Comparison of ENCODE assay signal across 1 cellular context in the genomic region with DNA sequence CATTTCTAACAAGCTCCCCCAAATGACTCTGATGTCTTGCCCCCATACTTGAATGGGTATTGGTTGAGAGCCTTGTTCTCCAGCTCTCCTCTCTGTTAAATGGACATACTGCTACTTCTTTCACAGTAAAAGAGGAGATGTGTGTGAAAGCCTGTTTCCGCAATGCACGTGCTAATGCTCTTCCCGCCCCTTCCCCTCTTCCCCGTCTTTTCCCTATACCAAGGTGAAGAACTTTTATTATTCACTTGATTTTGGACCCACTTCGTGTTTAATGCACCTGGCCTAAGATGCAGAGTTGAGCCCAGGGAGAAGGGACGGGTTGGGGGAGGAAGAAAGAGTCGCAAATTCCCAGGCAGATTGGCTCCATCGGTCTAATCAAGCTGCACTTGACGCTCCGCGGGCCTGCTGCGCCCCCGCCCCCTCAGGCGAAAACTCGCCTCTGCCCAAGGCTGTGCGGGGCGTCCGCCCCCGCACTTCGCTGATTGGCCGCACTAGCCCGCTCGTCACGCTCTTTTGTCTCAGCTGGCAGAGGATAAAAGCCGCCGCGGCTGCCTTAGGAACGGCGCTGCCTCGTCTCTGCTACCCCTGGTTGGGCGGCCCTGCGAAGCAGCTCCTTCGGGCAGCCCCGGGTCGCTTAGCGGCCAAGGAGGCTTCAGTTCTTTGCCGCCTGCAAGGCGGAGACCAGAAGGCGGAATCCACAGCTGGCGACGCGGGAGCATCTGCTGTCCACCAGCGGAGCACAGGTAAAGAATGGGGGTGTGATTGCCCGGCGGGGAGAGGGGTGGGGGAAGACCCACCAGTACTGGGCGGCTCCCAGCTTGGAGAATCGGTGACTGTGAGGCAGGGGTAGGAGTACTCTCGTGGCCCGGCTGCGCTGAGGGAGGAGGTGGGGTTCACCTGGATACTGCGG.
TF ChIP-seq lines count a peak whose summit lies in the region.

A gene (plus strand): TSS at position 562 of the 910 bp plus-strand sequence. CDS start 1,421 bp downstream, outside the sequence.

TF ChIP-seq in HEK293, 187 proteins besides CTCF, POLR2A, EP300 and RAD21 (continued from another document and continues in another):
- TF ChIP-seq, protein P1, sequence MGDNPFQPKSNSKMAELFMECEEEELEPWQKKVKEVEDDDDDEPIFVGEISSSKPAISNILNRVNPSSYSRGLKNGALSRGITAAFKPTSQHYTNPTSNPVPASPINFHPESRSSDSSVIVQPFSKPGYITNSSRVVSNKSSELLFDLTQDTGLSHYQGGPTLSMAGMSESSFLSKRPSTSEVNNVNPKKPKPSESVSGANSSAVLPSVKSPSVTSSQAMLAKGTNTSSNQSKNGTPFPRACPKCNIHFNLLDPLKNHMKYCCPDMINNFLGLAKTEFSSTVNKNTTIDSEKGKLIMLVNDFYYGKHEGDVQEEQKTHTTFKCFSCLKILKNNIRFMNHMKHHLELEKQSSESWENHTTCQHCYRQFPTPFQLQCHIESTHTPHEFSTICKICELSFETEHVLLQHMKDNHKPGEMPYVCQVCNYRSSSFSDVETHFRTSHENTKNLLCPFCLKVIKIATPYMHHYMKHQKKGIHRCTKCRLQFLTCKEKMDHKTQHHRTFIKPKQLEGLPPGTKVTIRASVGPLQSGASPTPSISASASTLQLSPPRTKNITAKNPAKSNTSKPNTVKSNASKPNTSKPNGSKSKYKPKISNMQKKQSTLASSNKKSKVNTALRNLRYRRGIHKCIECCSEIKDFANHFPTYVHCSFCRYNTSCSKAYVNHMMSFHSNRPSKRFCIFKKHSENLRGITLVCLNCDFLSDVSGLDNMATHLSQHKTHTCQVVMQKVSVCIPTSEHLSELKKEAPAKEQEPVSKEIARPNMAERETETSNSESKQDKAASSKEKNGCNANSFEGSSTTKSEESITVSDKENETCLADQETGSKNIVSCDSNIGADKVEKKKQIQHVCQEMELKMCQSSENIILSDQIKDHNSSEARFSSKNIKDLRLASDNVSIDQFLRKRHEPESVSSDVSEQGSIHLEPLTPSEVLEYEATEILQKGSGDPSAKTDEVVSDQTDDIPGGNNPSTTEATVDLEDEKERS (tag by site-specific recombination; IDR thresholded peaks at IDR 0.05): no peak
- TF ChIP-seq ZNF701 (tag by site-specific recombination; IDR thresholded peaks at IDR 0.05): no peak
- peak; percentile 58; the same call in 1 of the 2 replicates for TF ChIP-seq ZNF335 (tag by site-specific recombination; conservative IDR thresholded peaks at IDR 0.05)
- no peak for TF ChIP-seq SALL2 (tag by site-specific recombination; IDR thresholded peaks at IDR 0.05; ENCODE audit: borderline replicate concordance)
- no peak for TF ChIP-seq ZNF510 (tag by site-specific recombination; IDR thresholded peaks at IDR 0.05; ENCODE audit: insufficient replicate concordance)
- TF ChIP-seq ZNF341 (tag by site-specific recombination; IDR thresholded peaks at IDR 0.05; ENCODE audit: low read depth): peak; percentile 56; the same call in 1 of the 2 replicates
- peak; percentile 93 for TF ChIP-seq ZFHX2 (tag by site-specific recombination; conservative IDR thresholded peaks at IDR 0.05)
- TF ChIP-seq ZFP3 (tag by site-specific recombination; IDR thresholded peaks at IDR 0.05; ENCODE audit: low read depth): no peak
- TF ChIP-seq ZNF785 (tag by site-specific recombination; IDR thresholded peaks at IDR 0.05): no peak
- TF ChIP-seq ZBTB17 (tag by site-specific recombination; IDR thresholded peaks at IDR 0.05): peak; percentile 41
- TF ChIP-seq ZNF792 (tag by site-specific recombination; IDR thresholded peaks at IDR 0.05): no peak
- no peak for TF ChIP-seq KLF9 (tag by site-specific recombination; IDR thresholded peaks at IDR 0.05; ENCODE audit: low read depth)
- TF ChIP-seq, protein P2, sequence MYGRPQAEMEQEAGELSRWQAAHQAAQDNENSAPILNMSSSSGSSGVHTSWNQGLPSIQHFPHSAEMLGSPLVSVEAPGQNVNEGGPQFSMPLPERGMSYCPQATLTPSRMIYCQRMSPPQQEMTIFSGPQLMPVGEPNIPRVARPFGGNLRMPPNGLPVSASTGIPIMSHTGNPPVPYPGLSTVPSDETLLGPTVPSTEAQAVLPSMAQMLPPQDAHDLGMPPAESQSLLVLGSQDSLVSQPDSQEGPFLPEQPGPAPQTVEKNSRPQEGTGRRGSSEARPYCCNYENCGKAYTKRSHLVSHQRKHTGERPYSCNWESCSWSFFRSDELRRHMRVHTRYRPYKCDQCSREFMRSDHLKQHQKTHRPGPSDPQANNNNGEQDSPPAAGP (tag by site-specific recombination; IDR thresholded peaks at IDR 0.05): no peak
- TF ChIP-seq, protein P3, sequence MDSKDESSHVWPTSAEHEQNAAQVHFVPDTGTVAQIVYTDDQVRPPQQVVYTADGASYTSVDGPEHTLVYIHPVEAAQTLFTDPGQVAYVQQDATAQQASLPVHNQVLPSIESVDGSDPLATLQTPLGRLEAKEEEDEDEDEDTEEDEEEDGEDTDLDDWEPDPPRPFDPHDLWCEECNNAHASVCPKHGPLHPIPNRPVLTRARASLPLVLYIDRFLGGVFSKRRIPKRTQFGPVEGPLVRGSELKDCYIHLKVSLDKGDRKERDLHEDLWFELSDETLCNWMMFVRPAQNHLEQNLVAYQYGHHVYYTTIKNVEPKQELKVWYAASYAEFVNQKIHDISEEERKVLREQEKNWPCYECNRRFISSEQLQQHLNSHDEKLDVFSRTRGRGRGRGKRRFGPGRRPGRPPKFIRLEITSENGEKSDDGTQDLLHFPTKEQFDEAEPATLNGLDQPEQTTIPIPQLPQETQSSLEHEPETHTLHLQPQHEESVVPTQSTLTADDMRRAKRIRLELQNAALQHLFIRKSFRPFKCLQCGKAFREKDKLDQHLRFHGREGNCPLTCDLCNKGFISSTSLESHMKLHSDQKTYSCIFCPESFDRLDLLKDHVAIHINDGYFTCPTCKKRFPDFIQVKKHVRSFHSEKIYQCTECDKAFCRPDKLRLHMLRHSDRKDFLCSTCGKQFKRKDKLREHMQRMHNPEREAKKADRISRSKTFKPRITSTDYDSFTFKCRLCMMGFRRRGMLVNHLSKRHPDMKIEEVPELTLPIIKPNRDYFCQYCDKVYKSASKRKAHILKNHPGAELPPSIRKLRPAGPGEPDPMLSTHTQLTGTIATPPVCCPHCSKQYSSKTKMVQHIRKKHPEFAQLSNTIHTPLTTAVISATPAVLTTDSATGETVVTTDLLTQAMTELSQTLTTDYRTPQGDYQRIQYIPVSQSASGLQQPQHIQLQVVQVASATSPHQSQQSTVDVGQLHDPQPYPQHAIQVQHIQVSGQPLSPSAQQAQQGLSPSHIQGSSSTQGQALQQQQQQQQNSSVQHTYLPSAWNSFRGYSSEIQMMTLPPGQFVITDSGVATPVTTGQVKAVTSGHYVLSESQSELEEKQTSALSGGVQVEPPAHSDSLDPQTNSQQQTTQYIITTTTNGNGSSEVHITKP (tag by site-specific recombination; IDR thresholded peaks at IDR 0.05): 0 out of 2 replicates have a peak, but pooled peaks have one; percentile 27
- TF ChIP-seq ZNF404 (tag by site-specific recombination; IDR thresholded peaks at IDR 0.05): no peak
- no peak for TF ChIP-seq ZNF37A (tag by site-specific recombination; IDR thresholded peaks at IDR 0.05)
- TF ChIP-seq, protein P4, sequence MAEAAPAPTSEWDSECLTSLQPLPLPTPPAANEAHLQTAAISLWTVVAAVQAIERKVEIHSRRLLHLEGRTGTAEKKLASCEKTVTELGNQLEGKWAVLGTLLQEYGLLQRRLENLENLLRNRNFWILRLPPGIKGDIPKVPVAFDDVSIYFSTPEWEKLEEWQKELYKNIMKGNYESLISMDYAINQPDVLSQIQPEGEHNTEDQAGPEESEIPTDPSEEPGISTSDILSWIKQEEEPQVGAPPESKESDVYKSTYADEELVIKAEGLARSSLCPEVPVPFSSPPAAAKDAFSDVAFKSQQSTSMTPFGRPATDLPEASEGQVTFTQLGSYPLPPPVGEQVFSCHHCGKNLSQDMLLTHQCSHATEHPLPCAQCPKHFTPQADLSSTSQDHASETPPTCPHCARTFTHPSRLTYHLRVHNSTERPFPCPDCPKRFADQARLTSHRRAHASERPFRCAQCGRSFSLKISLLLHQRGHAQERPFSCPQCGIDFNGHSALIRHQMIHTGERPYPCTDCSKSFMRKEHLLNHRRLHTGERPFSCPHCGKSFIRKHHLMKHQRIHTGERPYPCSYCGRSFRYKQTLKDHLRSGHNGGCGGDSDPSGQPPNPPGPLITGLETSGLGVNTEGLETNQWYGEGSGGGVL (tag by site-specific recombination; IDR thresholded peaks at IDR 0.05): peak; percentile 45; the same call in 1 of the 2 replicates
- TF ChIP-seq ZNF140 (tag by site-specific recombination; IDR thresholded peaks at IDR 0.05): no peak
- TF ChIP-seq SP3 (tag by site-specific recombination; IDR thresholded peaks at IDR 0.05): 0 out of 2 replicates have a peak, but pooled peaks have one; percentile 29
- no peak for TF ChIP-seq ZNF302 (tag by site-specific recombination; IDR thresholded peaks at IDR 0.05; ENCODE audit: low read depth)
- TF ChIP-seq ZNF23 (tag by site-specific recombination; IDR thresholded peaks at IDR 0.05; ENCODE audit: borderline replicate concordance): no peak
- peak; percentile 97 for TF ChIP-seq TCF7L2 (IDR thresholded peaks at IDR 0.05; ENCODE audit: borderline replicate concordance, low read depth, low read length)
- TF ChIP-seq ZNF157 (tag by site-specific recombination; IDR thresholded peaks at IDR 0.05): no peak
- TF ChIP-seq ZNF214 (tag by site-specific recombination; IDR thresholded peaks at IDR 0.05; ENCODE audit: borderline replicate concordance): no peak
- no peak for TF ChIP-seq SETDB1 (IDR thresholded peaks at IDR 0.05; ENCODE audit: insufficient read length, low read length)
- TF ChIP-seq HOXD13 (CRISPR knock-in tag; IDR thresholded peaks at IDR 0.05; ENCODE audit: borderline replicate concordance): no peak
- TF ChIP-seq ZNF354C (tag by site-specific recombination; IDR thresholded peaks at IDR 0.05; ENCODE audit: borderline replicate concordance, low read depth): no peak
- TF ChIP-seq, protein P5, sequence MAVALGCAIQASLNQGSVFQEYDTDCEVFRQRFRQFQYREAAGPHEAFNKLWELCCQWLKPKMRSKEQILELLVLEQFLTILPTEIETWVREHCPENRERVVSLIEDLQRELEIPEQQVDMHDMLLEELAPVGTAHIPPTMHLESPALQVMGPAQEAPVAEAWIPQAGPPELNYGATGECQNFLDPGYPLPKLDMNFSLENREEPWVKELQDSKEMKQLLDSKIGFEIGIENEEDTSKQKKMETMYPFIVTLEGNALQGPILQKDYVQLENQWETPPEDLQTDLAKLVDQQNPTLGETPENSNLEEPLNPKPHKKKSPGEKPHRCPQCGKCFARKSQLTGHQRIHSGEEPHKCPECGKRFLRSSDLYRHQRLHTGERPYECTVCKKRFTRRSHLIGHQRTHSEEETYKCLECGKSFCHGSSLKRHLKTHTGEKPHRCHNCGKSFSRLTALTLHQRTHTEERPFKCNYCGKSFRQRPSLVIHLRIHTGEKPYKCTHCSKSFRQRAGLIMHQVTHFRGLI (tag by site-specific recombination; IDR thresholded peaks at IDR 0.05): peak; percentile 96
- TF ChIP-seq SP7 (tag by site-specific recombination; IDR thresholded peaks at IDR 0.05): peak; percentile 22; the same call in 1 of the 2 replicates
- TF ChIP-seq RBAK (tag by site-specific recombination; IDR thresholded peaks at IDR 0.05): no peak
- TF ChIP-seq, protein P6, sequence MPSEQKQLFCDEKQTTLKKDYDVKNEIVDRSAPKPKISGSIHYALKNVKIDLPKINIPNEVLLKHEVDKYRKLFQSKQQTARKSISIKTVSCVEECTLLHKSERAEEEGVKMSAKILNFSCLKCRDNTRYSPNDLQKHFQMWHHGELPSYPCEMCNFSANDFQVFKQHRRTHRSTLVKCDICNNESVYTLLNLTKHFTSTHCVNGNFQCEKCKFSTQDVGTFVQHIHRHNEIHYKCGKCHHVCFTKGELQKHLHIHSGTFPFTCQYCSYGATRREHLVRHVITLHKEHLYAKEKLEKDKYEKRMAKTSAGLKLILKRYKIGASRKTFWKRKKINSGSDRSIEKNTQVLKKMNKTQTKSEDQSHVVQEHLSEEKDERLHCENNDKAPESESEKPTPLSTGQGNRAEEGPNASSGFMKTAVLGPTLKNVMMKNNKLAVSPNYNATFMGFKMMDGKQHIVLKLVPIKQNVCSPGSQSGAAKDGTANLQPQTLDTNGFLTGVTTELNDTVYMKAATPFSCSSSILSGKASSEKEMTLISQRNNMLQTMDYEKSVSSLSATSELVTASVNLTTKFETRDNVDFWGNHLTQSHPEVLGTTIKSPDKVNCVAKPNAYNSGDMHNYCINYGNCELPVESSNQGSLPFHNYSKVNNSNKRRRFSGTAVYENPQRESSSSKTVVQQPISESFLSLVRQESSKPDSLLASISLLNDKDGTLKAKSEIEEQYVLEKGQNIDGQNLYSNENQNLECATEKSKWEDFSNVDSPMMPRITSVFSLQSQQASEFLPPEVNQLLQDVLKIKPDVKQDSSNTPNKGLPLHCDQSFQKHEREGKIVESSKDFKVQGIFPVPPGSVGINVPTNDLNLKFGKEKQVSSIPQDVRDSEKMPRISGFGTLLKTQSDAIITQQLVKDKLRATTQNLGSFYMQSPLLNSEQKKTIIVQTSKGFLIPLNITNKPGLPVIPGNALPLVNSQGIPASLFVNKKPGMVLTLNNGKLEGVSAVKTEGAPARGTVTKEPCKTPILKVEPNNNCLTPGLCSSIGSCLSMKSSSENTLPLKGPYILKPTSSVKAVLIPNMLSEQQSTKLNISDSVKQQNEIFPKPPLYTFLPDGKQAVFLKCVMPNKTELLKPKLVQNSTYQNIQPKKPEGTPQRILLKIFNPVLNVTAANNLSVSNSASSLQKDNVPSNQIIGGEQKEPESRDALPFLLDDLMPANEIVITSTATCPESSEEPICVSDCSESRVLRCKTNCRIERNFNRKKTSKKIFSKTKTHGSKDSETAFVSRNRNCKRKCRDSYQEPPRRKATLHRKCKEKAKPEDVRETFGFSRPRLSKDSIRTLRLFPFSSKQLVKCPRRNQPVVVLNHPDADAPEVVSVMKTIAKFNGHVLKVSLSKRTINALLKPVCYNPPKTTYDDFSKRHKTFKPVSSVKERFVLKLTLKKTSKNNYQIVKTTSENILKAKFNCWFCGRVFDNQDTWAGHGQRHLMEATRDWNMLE (tag by site-specific recombination; conservative IDR thresholded peaks at IDR 0.05; ENCODE audit: low read depth): no peak
- TF ChIP-seq SP2 (tag by site-specific recombination; IDR thresholded peaks at IDR 0.05): peak; percentile 82
- TF ChIP-seq ZNF610 (tag by site-specific recombination; IDR thresholded peaks at IDR 0.05; ENCODE audit: borderline replicate concordance): peak; percentile 81
- TF ChIP-seq ZIC2 (tag by site-specific recombination; IDR thresholded peaks at IDR 0.05): peak; percentile 83
- TF ChIP-seq, protein P7, sequence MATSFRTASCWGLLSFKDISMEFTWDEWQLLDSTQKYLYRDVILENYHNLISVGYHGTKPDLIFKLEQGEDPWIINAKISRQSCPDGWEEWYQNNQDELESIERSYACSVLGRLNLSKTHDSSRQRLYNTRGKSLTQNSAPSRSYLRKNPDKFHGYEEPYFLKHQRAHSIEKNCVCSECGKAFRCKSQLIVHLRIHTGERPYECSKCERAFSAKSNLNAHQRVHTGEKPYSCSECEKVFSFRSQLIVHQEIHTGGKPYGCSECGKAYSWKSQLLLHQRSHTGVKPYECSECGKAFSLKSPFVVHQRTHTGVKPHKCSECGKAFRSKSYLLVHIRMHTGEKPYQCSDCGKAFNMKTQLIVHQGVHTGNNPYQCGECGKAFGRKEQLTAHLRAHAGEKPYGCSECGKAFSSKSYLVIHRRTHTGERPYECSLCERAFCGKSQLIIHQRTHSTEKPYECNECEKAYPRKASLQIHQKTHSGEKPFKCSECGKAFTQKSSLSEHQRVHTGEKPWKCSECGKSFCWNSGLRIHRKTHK (tag by site-specific recombination; IDR thresholded peaks at IDR 0.05): no peak
